Comparison of ENCODE assay signal across 1 cellular context in genomic region chr17:57342141-57342540, GRCh38.
TF ChIP-seq lines count a peak whose summit lies in the region.

No MANE protein-coding gene starts in this region.

TF ChIP-seq in WTC11, 78 proteins besides CTCF, POLR2A, EP300 and RAD21 (continued from another document):
- TF ChIP-seq ZNF512 (CRISPR knock-in tag; IDR thresholded peaks at IDR 0.05; ENCODE audit: borderline replicate concordance) (no peak), RORB (CRISPR knock-in tag; IDR thresholded peaks at IDR 0.05) (no peak), ESRRA (CRISPR knock-in tag; IDR thresholded peaks at IDR 0.05; ENCODE audit: borderline replicate concordance) (no peak), MYBL2 (CRISPR knock-in tag; IDR thresholded peaks at IDR 0.05) (no peak)
